In genomic region chr9:128946945-128947422, GRCh38 we compare ENCODE assay signal across 8 cellular contexts. TPM values are rescaled to one million over a fixed set of nuclear protein-coding genes. Genes with fewer than 3 reads are reported as not detected.
DNase-seq lines count a peak whose midpoint lies in the region; ATAC-seq, FAIRE-seq and TF ChIP-seq lines count a peak whose summit lies in the region.

No MANE protein-coding gene starts in this region.

- H3K27ac Mint-ChIP-seq in activated naive CD4-positive, alpha-beta T cell treated with anti-CD3 and anti-CD28 coated beads, Interleukin-2, amount 50 U/mL, for 24 hours, result peak overlapping the region; percentile 97

- H3K79me2 ChIP-seq in parathyroid adenoma, result no peaks in the 10 kb centered on the region

- H3K36me3 ChIP-seq in HUES64 (ENCODE audit: insufficient read depth, low read length) (peaks cover 36% of the 10 kb centered on the region), cardiac muscle cell (peaks cover 7% of the 10 kb centered on the region), parathyroid adenoma (ENCODE audit: control insufficient read depth, insufficient read depth, low read length) (no peaks in the 10 kb centered on the region)

- H3K4me2 ChIP-seq in parathyroid adenoma (ENCODE audit: low read length), result peak overlapping the region; percentile 89

- no peak for TF ChIP-seq POLR2A in H54 (IDR thresholded peaks at IDR 0.05; ENCODE audit: low read depth, low read length)

- peak overlapping the region; percentile 79 for H3K4me3 ChIP-seq in HUES64 (ENCODE audit: low read length)
- peak overlapping the region; percentile 73 for H3K4me3 ChIP-seq in cardiac muscle cell
- H3K4me3 ChIP-seq in parathyroid adenoma (ENCODE audit: low read depth, low read length), result peak overlapping the region; percentile 73

- H3K9ac ChIP-seq in HUES64 (ENCODE audit: low read depth, low read length) (peak overlapping the region; percentile 95), parathyroid adenoma (no peak overlapping the region)

- H3K9me3 ChIP-seq in HUES64 (ENCODE audit: insufficient read depth, low read depth, low read length), result no peaks in the 10 kb centered on the region
- no peaks in the 10 kb centered on the region for H3K9me3 ChIP-seq in cardiac muscle cell (ENCODE audit: low read depth)
- H3K9me3 ChIP-seq in parathyroid adenoma (ENCODE audit: control insufficient read depth, low read length), result no peaks in the 10 kb centered on the region

- no peaks in the 10 kb centered on the region for H3K9me3 Mint-ChIP-seq in activated naive CD4-positive, alpha-beta T cell treated with anti-CD3 and anti-CD28 coated beads, Interleukin-2, amount 50 U/mL, for 24 hours

- H3K4me1 ChIP-seq in HUES64 (ENCODE audit: insufficient read depth, low read length) (no peaks in the 10 kb centered on the region), cardiac muscle cell (ENCODE audit: low read depth) (no peaks in the 10 kb centered on the region), parathyroid adenoma (no peaks in the 10 kb centered on the region)

- ATAC-seq in GM19324 (IDR thresholded peaks at IDR 0.05; ENCODE audit: low FRiP score, unreplicated experiment), result peak; percentile 16

- no peak for TF ChIP-seq CTCF in cardiac muscle cell (IDR thresholded peaks at IDR 0.05; ENCODE audit: low read depth, low read length)
- TF ChIP-seq CTCF in parathyroid adenoma (IDR thresholded peaks at IDR 0.05), result no peak

- WGBS in HUES64, result 10% methylated on average over 31 of the region's 31 CpGs

- H3K27me3 ChIP-seq in HUES64 (ENCODE audit: insufficient read depth, low read length), result no peaks in the 10 kb centered on the region
- H3K27me3 ChIP-seq in cardiac muscle cell, result no peaks in the 10 kb centered on the region
- H3K27me3 ChIP-seq in parathyroid adenoma (ENCODE audit: control insufficient read depth, insufficient read depth, low read length), result no peaks in the 10 kb centered on the region

- peak overlapping the region; percentile 89 for H3K4me3 Mint-ChIP-seq in activated naive CD4-positive, alpha-beta T cell treated with anti-CD3 and anti-CD28 coated beads, Interleukin-2, amount 50 U/mL, for 24 hours

- H3K36me3 Mint-ChIP-seq in activated naive CD4-positive, alpha-beta T cell treated with anti-CD3 and anti-CD28 coated beads, Interleukin-2, amount 50 U/mL, for 24 hours, result peaks cover 10% of the 10 kb centered on the region

- DNase-seq in Ammon's horn (ENCODE audit: low spot score), result peak; percentile 57
- peak; percentile 20 to 43 for DNase-seq in cardiac muscle cell (ENCODE audit: low read depth in 1 of 2, low spot score in 1 of 2)
- DNase-seq in NCI-H1092 treated with DMSO at 0.1 percent for 48 hours (lab: John Stamatoyannopoulos, UW), result no peak
- no peak for DNase-seq in H54 (ENCODE audit: insufficient read length, low spot score)

- H3K4me1 Mint-ChIP-seq in activated naive CD4-positive, alpha-beta T cell treated with anti-CD3 and anti-CD28 coated beads, Interleukin-2, amount 50 U/mL, for 24 hours, result peaks cover 29% of the 10 kb centered on the region

- peak overlapping the region; percentile 83 for H3K27ac ChIP-seq in HUES64 (ENCODE audit: low read depth, low read length)
- peak overlapping the region; percentile 92 for H3K27ac ChIP-seq in cardiac muscle cell
- H3K27ac ChIP-seq in parathyroid adenoma, result peak overlapping the region; percentile 74

- no peaks in the 10 kb centered on the region for H3K27me3 Mint-ChIP-seq in activated naive CD4-positive, alpha-beta T cell treated with anti-CD3 and anti-CD28 coated beads, Interleukin-2, amount 50 U/mL, for 24 hours

- FAIRE-seq in H54 (lab: Jason Lieb, UNC), result no peak

- H2AFZ ChIP-seq in parathyroid adenoma, result peak overlapping the region; percentile 95

RNA-seq across cellular contexts. Expression of gene DOLK, which starts 0.4 kb away (rescaled TPM):
- polyA plus RNA-seq in HUES64 (2013, experiment 1 of 2), result 16.7 TPM
- polyA plus RNA-seq in HUES64 (2013, experiment 2 of 2), result 14.6 TPM
- total RNA-seq in cardiac muscle cell, result 21.0 and 32.2 TPM in 2 replicates
- polyA plus RNA-seq in cardiac muscle cell, result 33.3 and 37.1 TPM in 2 replicates

RNA-seq across cellular contexts. Expression of gene NUP188, which starts 0.5 kb away (rescaled TPM):
- 59.2 TPM for polyA plus RNA-seq in HUES64 (2013, experiment 1 of 2)
- polyA plus RNA-seq in HUES64 (2013, experiment 2 of 2), result 52.2 TPM
- total RNA-seq in cardiac muscle cell, result 50.8 and 52.0 TPM in 2 replicates
- polyA plus RNA-seq in cardiac muscle cell, result 35.8 and 38.9 TPM in 2 replicates

RNA-seq across cellular contexts. Expression of gene PHYHD1, which starts 26.2 kb away (rescaled TPM):
- 7.6 TPM for polyA plus RNA-seq in HUES64 (2013, experiment 1 of 2)
- 9.9 TPM for polyA plus RNA-seq in HUES64 (2013, experiment 2 of 2)
- 25.3 and 36.6 TPM in 2 replicates for total RNA-seq in cardiac muscle cell
- 40.8 and 43.8 TPM in 2 replicates for polyA plus RNA-seq in cardiac muscle cell

Comparison
In these comparisons a context has a peak if more than half of its experiments do, and no peak if none do; other contexts are left out.
1. DNase-seq: peak in Ammon's horn (single experiment) and cardiac muscle cell (2 of 2); none in NCI-H1092 treated with DMSO at 0.1 percent for 48 hours (single experiment) and H54 (single experiment).
2. Peak in every context shown above with its lines, with median percentiles within 50 percentile points of each other: H3K27ac ChIP-seq and H3K4me3 ChIP-seq.